Comparison of ENCODE assay signal across 17 cellular contexts in genomic region chr12:13587721-13588389, GRCh38.
DNase-seq lines count a peak whose midpoint lies in the region; ATAC-seq and TF ChIP-seq lines count a peak whose summit lies in the region.
"Had no signal": no experiment of that assay in that cellular context is flagged by ENCODE, and none has a peak within 500 bp of the region (broad histone marks: within the 10 kb centered on the region; RNA-seq: fewer than 3 reads in every experiment).

No MANE protein-coding gene starts in this region.

- H3K4me2 ChIP-seq in mesendoderm (ENCODE audit: low read length), result no peak overlapping the region
- H3K4me2 ChIP-seq: A549 had no signal

- no peak overlapping the region for H3K18ac ChIP-seq in mesendoderm (ENCODE audit: low read length)

- H3K36me3 ChIP-seq in endodermal cell (ENCODE audit: control insufficient read depth, insufficient read depth, low read length), result no peaks in the 10 kb centered on the region
- no peaks in the 10 kb centered on the region for H3K36me3 ChIP-seq in mesendoderm (ENCODE audit: control insufficient read depth, insufficient read depth, low read length)
- H3K36me3 ChIP-seq in gastrocnemius medialis, result no peaks in the 10 kb centered on the region
- H3K36me3 ChIP-seq: HAP-1 had no signal

- no peaks in the 10 kb centered on the region for H3K79me2 ChIP-seq in mesendoderm (ENCODE audit: control insufficient read depth, insufficient read depth, low read length)

- TF ChIP-seq POLR2A in gastrocnemius medialis (IDR thresholded peaks at IDR 0.05), result no peak

- H3K56ac ChIP-seq in mesendoderm (ENCODE audit: low read length), result no peak overlapping the region

- TF ChIP-seq EP300 in Ishikawa (IDR thresholded peaks at IDR 0.05; ENCODE audit: borderline replicate concordance), result no peak

- no peaks in the 10 kb centered on the region for H3K36me3 Mint-ChIP-seq in endodermal cell (ENCODE audit: low read depth)
- no peaks in the 10 kb centered on the region for H3K36me3 Mint-ChIP-seq in activated naive CD8-positive, alpha-beta T cell treated with anti-CD3 and anti-CD28 coated beads for 36 hours
- no peaks in the 10 kb centered on the region for H3K36me3 Mint-ChIP-seq in activated naive CD8-positive, alpha-beta T cell treated with anti-CD3 and anti-CD28 coated beads, Interleukin-2, amount 50 U/mL, for 24 hours (ENCODE audit: low read depth)
- H3K36me3 Mint-ChIP-seq: CD14-positive monocyte; CD8-positive, alpha-beta T cell had no signal

- H2BK120ac ChIP-seq in mesendoderm (ENCODE audit: low read depth, low read length), result no peak overlapping the region

- H3K4me3 Mint-ChIP-seq in endodermal cell, result no peak overlapping the region
- no peak overlapping the region for H3K4me3 Mint-ChIP-seq in activated naive CD8-positive, alpha-beta T cell treated with anti-CD3 and anti-CD28 coated beads for 36 hours
- no peak overlapping the region for H3K4me3 Mint-ChIP-seq in activated naive CD8-positive, alpha-beta T cell treated with anti-CD3 and anti-CD28 coated beads, Interleukin-2, amount 50 U/mL, for 24 hours
- H3K4me3 Mint-ChIP-seq: CD14-positive monocyte; CD8-positive, alpha-beta T cell had no signal

- no peak overlapping the region for H2BK5ac ChIP-seq in mesendoderm (ENCODE audit: low read length)

- peaks cover 13% of the 10 kb centered on the region for H3K27me3 Mint-ChIP-seq in endodermal cell (ENCODE audit: insufficient read depth)
- peaks cover 5% of the 10 kb centered on the region for H3K27me3 Mint-ChIP-seq in activated naive CD8-positive, alpha-beta T cell treated with anti-CD3 and anti-CD28 coated beads for 36 hours
- peaks cover 2% of the 10 kb centered on the region for H3K27me3 Mint-ChIP-seq in activated naive CD8-positive, alpha-beta T cell treated with anti-CD3 and anti-CD28 coated beads, Interleukin-2, amount 50 U/mL, for 24 hours

- ATAC-seq in GM21526 (IDR thresholded peaks at IDR 0.05; ENCODE audit: low FRiP score, unreplicated experiment) (no peak), gastrocnemius medialis (no peak)
- no peak for ATAC-seq in activated naive CD8-positive, alpha-beta T cell treated with anti-CD3 and anti-CD28 coated beads, Interleukin-2, amount 50 U/mL, for 24 hours
- ATAC-seq: A549; CD8-positive, alpha-beta T cell; HepG2; K562 had no signal

- H2AK5ac ChIP-seq in mesendoderm (ENCODE audit: low read length), result no peak overlapping the region

- H3K79me1 ChIP-seq in mesendoderm (ENCODE audit: low read length), result no peaks in the 10 kb centered on the region

- H3K27me3 ChIP-seq in endodermal cell (ENCODE audit: control insufficient read depth, insufficient read depth, low read length, poor library complexity, severe bottlenecking), result no peaks in the 10 kb centered on the region
- no peaks in the 10 kb centered on the region for H3K27me3 ChIP-seq in mesendoderm (ENCODE audit: insufficient read depth, low read length, poor library complexity)
- H3K27me3 ChIP-seq in gastrocnemius medialis, result no peaks in the 10 kb centered on the region

- H3K27ac Mint-ChIP-seq in endodermal cell, result no peak overlapping the region
- H3K27ac Mint-ChIP-seq in activated naive CD8-positive, alpha-beta T cell treated with anti-CD3 and anti-CD28 coated beads for 36 hours, result no peak overlapping the region
- H3K27ac Mint-ChIP-seq in activated naive CD8-positive, alpha-beta T cell treated with anti-CD3 and anti-CD28 coated beads, Interleukin-2, amount 50 U/mL, for 24 hours, result no peak overlapping the region
- H3K27ac Mint-ChIP-seq: CD14-positive monocyte; CD8-positive, alpha-beta T cell had no signal

- peak; percentile 20 for DNase-seq in endodermal cell
- peak; percentile 58 for DNase-seq in mesendoderm
- DNase-seq in activated naive CD8-positive, alpha-beta T cell treated with anti-CD3 and anti-CD28 coated beads for 36 hours, result no peak
- DNase-seq in activated naive CD8-positive, alpha-beta T cell treated with anti-CD3 and anti-CD28 coated beads, Interleukin-2, amount 50 U/mL, for 24 hours, result no peak
- DNase-seq in gastrocnemius medialis, result no peak
- DNase-seq: CD8-positive, alpha-beta T cell; COR-L47; DMS153; DMS79 treated with DMSO at 0.1 percent for 48 hours; EL had no signal

- H3K23ac ChIP-seq in mesendoderm (ENCODE audit: low read length), result no peak overlapping the region

- no peak overlapping the region for H4K8ac ChIP-seq in mesendoderm (ENCODE audit: low read depth, low read length)

- TF ChIP-seq RAD21 in Ishikawa (IDR thresholded peaks at IDR 0.05; ENCODE audit: low read depth), result no peak

- in situ Hi-C loops in gastrocnemius medialis (cut with MboI; ENCODE audit: low sequenced_read_pairs in 4 of 4), result no loop called here

- intact Hi-C loops in gastrocnemius medialis (cut with DNase I; ENCODE audit: low total_unique reads), result no loop called here

- H3K4ac ChIP-seq in mesendoderm (ENCODE audit: low read depth, low read length), result no peak overlapping the region

- peaks cover 4% of the 10 kb centered on the region for H3K9me3 Mint-ChIP-seq in endodermal cell
- no peaks in the 10 kb centered on the region for H3K9me3 Mint-ChIP-seq in activated naive CD8-positive, alpha-beta T cell treated with anti-CD3 and anti-CD28 coated beads for 36 hours
- no peaks in the 10 kb centered on the region for H3K9me3 Mint-ChIP-seq in activated naive CD8-positive, alpha-beta T cell treated with anti-CD3 and anti-CD28 coated beads, Interleukin-2, amount 50 U/mL, for 24 hours
- H3K9me3 Mint-ChIP-seq: CD8-positive, alpha-beta T cell had no signal

- no peak overlapping the region for H4K5ac ChIP-seq in mesendoderm (ENCODE audit: low read length)

- peaks cover 2% of the 10 kb centered on the region for H3K9me3 ChIP-seq in endodermal cell (ENCODE audit: control insufficient read depth, low read length)
- H3K9me3 ChIP-seq in gastrocnemius medialis, result no peaks in the 10 kb centered on the region
- H3K9me3 ChIP-seq: A549, HAP-1 had no signal

- TF ChIP-seq CTCF in endodermal cell (conservative IDR thresholded peaks at IDR 0.05) (no peak), gastrocnemius medialis (IDR thresholded peaks at IDR 0.05 in 4 of 5, conservative IDR thresholded peaks at IDR 0.05 in 1 of 5) (no peak)

- H3K4me3 ChIP-seq in endodermal cell (ENCODE audit: low read length) (no peak overlapping the region), mesendoderm (ENCODE audit: low read length) (no peak overlapping the region), gastrocnemius medialis (no peak overlapping the region)
- H3K4me3 ChIP-seq: A549, HAP-1, K562 had no signal

- no peak overlapping the region for H3K27ac ChIP-seq in endodermal cell (ENCODE audit: low read depth, low read length)
- no peak overlapping the region for H3K27ac ChIP-seq in mesendoderm (ENCODE audit: low read depth, low read length)
- no peak overlapping the region for H3K27ac ChIP-seq in gastrocnemius medialis
- H3K27ac ChIP-seq: A549 had no signal

- 75 to 100% methylated on average over 3 to 5 of the region's 5 CpGs for WGBS in endodermal cell (ENCODE audit: insufficient coverage in 1 of 2, insufficient read length in 1 of 2), 2 experiments
- WGBS in mesendoderm (ENCODE audit: extremely low coverage, insufficient coverage, low lambda C conversion rate), result no CpG with 5 or more reads among the region's 5 CpGs

- H2BK15ac ChIP-seq in mesendoderm (replicated peaks; ENCODE audit: low read depth), result no peak overlapping the region

- H3K4me1 Mint-ChIP-seq in endodermal cell, result peaks cover 42% of the 10 kb centered on the region
- peaks cover 4% of the 10 kb centered on the region for H3K4me1 Mint-ChIP-seq in activated naive CD8-positive, alpha-beta T cell treated with anti-CD3 and anti-CD28 coated beads for 36 hours
- H3K4me1 Mint-ChIP-seq in activated naive CD8-positive, alpha-beta T cell treated with anti-CD3 and anti-CD28 coated beads, Interleukin-2, amount 50 U/mL, for 24 hours, result no peaks in the 10 kb centered on the region
- H3K4me1 Mint-ChIP-seq: CD14-positive monocyte had no signal

- H3K4me1 ChIP-seq in endodermal cell (ENCODE audit: control insufficient read depth, insufficient read depth, low read length) (peaks cover 13% of the 10 kb centered on the region), mesendoderm (ENCODE audit: control insufficient read depth, low read depth, low read length) (peaks cover 2% of the 10 kb centered on the region), gastrocnemius medialis (no peaks in the 10 kb centered on the region)
- H3K4me1 ChIP-seq: A549, HAP-1 had no signal

- H3K9ac ChIP-seq in endodermal cell (ENCODE audit: extremely low read depth, low read length, poor library complexity, severe bottlenecking), result no peak overlapping the region
- no peak overlapping the region for H3K9ac ChIP-seq in mesendoderm (ENCODE audit: low read length)

TF ChIP-seq in Ishikawa, 13 proteins besides CTCF, POLR2A, EP300 and RAD21:
- no peak for TF ChIP-seq MAX (IDR thresholded peaks at IDR 0.05)
- no peak for TF ChIP-seq TAF1 (IDR thresholded peaks at IDR 0.05; ENCODE audit: low read depth)
- TF ChIP-seq TEAD4 (IDR thresholded peaks at IDR 0.05), result peak; percentile 70
- TF ChIP-seq USF1 (IDR thresholded peaks at IDR 0.05), result no peak

Comparison
In these comparisons a context has a peak if more than half of its experiments do, and no peak if none do; other contexts are left out.
1. DNase-seq: peak in endodermal cell (single experiment) and mesendoderm (single experiment); none in activated naive CD8-positive, alpha-beta T cell treated with anti-CD3 and anti-CD28 coated beads for 36 hours (single experiment), activated naive CD8-positive, alpha-beta T cell treated with anti-CD3 and anti-CD28 coated beads, Interleukin-2, amount 50 U/mL, for 24 hours (single experiment) and gastrocnemius medialis (0 of 2).